In the genomic region with DNA sequence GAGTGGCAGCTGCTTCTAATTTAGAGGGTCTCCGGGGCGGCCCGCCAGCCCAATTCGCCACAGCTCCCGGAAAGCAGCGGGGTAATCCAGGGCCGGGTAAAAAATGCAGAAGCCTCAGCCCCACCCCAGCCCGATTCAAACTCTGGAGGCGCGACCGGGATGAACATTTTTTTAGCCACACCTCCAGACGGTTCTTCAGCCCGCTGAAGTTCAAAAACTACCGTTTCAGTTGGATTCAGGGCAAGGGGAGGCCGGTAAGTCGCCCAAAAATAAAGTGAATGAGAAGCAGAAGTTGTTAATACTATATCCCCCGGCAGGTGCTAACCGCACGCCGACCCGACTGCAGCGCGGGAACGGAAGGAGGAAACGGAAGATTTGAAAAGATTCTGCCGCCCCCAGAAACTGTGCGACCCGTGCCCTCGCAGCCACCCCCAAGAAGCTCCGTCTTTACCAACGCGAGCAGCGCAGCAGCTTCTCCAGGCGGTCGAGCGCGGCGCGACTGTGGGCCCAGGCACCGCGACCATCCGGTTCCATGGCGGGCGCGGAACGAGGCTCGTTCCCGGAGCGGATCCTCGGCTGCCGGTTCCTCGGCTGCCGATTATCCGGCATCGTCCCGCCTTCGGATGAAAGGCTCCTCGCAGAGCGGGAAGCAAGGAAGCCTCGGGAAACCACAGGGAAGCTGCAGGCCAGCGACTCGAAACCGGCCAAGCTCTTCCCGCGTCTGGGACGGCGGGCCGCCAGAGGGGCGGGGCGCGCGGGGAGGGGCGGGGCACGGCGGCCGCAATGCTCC, we compare ENCODE assay signal across 8 cellular contexts. TPM values are rescaled to one million over a fixed set of nuclear protein-coding genes. Genes with fewer than 3 reads are reported as not detected.
DNase-seq lines count a peak whose midpoint lies in the region; ATAC-seq, FAIRE-seq and TF ChIP-seq lines count a peak whose summit lies in the region.

Gene BARD1 (minus strand): TSS at position 723 of the 790 bp plus-strand sequence. CDS start 114 bp downstream, at position 609.

- no peak within 1 kb of the TSS for H3K23ac ChIP-seq in H1 (ENCODE audit: insufficient read length)

- peak within 1 kb of the TSS; percentile 83 for H3K18ac ChIP-seq in H1 (ENCODE audit: extremely low read depth, low read length)

- peak; percentile 64 for DNase-seq in NCI-H345 (lab: John Stamatoyannopoulos, UW)
- DNase-seq in activated CD4-positive, alpha-beta T cell treated with anti-CD3 and anti-CD28 coated beads, Interleukin-2, amount 50 U/mL, for 4 hours: peak; percentile 42
- peak in 1 of 2 experiments; percentile 57 for DNase-seq in H1 (ENCODE audit: low read depth in 1 of 2, low spot score in 2 of 2)
- peak; percentile 42 for DNase-seq in stimulated activated CD8-positive, alpha-beta memory T cell treated with anti-CD3 and anti-CD28 coated beads, Interleukin-4, amount 100 ng/mL, for 24 hours (ENCODE audit: low read depth)

- ATAC-seq in GM18519 (IDR thresholded peaks at IDR 0.05; ENCODE audit: low FRiP score, unreplicated experiment): peak; percentile 9
- peak; percentile 14 for ATAC-seq in HG03039 (IDR thresholded peaks at IDR 0.05; ENCODE audit: unreplicated experiment)

- TF ChIP-seq RAD21 in H1 (IDR thresholded peaks at IDR 0.05 in 1 of 2, conservative IDR thresholded peaks at IDR 0.05 in 1 of 2; ENCODE audit: low read depth in 2 of 2, low read length in 2 of 2): no peak

- peak within 1 kb of the TSS; percentile 90 for H2BK5ac ChIP-seq in H1 (ENCODE audit: low read depth, low read length)

- peak within 1 kb of the TSS; percentile 76 for H3K27ac ChIP-seq in ACC112 (ENCODE audit: low read depth, low read length)
- H3K27ac ChIP-seq in H1 (ENCODE audit: low read depth, low read length): peak within 1 kb of the TSS; percentile 93
- peak within 1 kb of the TSS; percentile 55 for H3K27ac ChIP-seq in mesodermal cell (ENCODE audit: low read depth, low read length, severe bottlenecking)

- H3K4me1 ChIP-seq in ACC112 (ENCODE audit: control insufficient read depth, insufficient read depth, low read length, unreplicated experiment) (peaks cover 22% of the 10 kb centered on the region), H1 (replicated peaks in 1 of 4; ENCODE audit: control insufficient read depth in 3 of 4, insufficient read depth in 4 of 4, low read length in 3 of 4) (peaks cover 0 to 15% (median 12%) of the 10 kb centered on the region in 4 experiments; a peak in 5 of 7 replicates), mesodermal cell (ENCODE audit: control insufficient read depth, insufficient read depth, low read length, poor library complexity, severe bottlenecking) (peaks cover 10% of the 10 kb centered on the region)

- H2BK15ac ChIP-seq in H1 (ENCODE audit: low read length): peak within 1 kb of the TSS; percentile 46; the same call in 1 of the 2 replicates

- no peak for TF ChIP-seq CTCF in H1 (IDR thresholded peaks at IDR 0.05; ENCODE audit: control extremely low read depth in 1 of 3, insufficient read depth in 1 of 3, low read depth in 1 of 3, low read length in 3 of 3)

- no peak within 1 kb of the TSS for H3K4ac ChIP-seq in H1 (replicated peaks; ENCODE audit: insufficient read length, low read depth, low read length)

- H3K23me2 ChIP-seq in H1 (ENCODE audit: low read depth, low read length): peaks cover 6% of the 10 kb centered on the region; the same call in 1 of the 2 replicates

- peak within 1 kb of the TSS; percentile 80; the same call in 1 of the 2 replicates for H2BK12ac ChIP-seq in H1 (ENCODE audit: low read depth, low read length)

- H4K5ac ChIP-seq in H1 (ENCODE audit: insufficient read length, low read depth, low read length): peak within 1 kb of the TSS; percentile 91

- peak within 1 kb of the TSS; percentile 93 for H2AFZ ChIP-seq in ACC112 (ENCODE audit: low read length, unreplicated experiment)
- H2AFZ ChIP-seq in H1 (ENCODE audit: low read length): peak within 1 kb of the TSS; percentile 79

- H3K4me2 ChIP-seq in H1 (ENCODE audit: insufficient read depth in 1 of 2, low read depth in 2 of 2, low read length in 2 of 2): peak within 1 kb of the TSS; percentile 70 to 80

- H4K8ac ChIP-seq in H1 (ENCODE audit: extremely low read depth, insufficient read depth, low read length): peak within 1 kb of the TSS; percentile 100

- WGBS in H1 (ENCODE audit: extremely low coverage in 1 of 2, insufficient coverage in 1 of 2, insufficient read length in 1 of 2, insufficient replicate concordance in 2 of 2, low coverage in 1 of 2, low lambda C conversion rate in 2 of 2, missing lambda C conversion rate in 1 of 2), 2 experiments: 1% methylated on average over 63 of the region's 76 CpGs; no CpG with 5 or more reads in 1 of the 2 experiments
- WGBS in mesodermal cell (ENCODE audit: insufficient coverage in 2 of 2), 2 experiments: 0% methylated on average over 58 to 60 of the region's 76 CpGs

- POLR2A ChIA-PET in H1 (lab: Charles Lee; ENCODE audit: partially characterized antibody): interaction anchor here (0.8 to 1.5 kb wide), 4 partner anchors 9 to 49 kb away, joined by 3 read pairs; no protein-coding TSS in a partner anchor

- peaks cover 47% of the 10 kb centered on the region for H3K79me2 ChIP-seq in ACC112 (ENCODE audit: control insufficient read depth, insufficient read depth, low read length, unreplicated experiment)
- H3K79me2 ChIP-seq in H1 (ENCODE audit: control insufficient read depth in 1 of 2, insufficient read depth in 2 of 2, low read length in 2 of 2): peaks cover 17 to 43% of the 10 kb centered on the region in 2 experiments

- H3K14ac ChIP-seq in H1 (ENCODE audit: insufficient read length): no peak within 1 kb of the TSS

- no peak for FAIRE-seq in H1 (lab: Jason Lieb, UNC)

- H3K4me3 ChIP-seq in ACC112 (ENCODE audit: low read depth, low read length): peak within 1 kb of the TSS; percentile 79
- peak within 1 kb of the TSS; percentile 77 to 87 (median 81) for H3K4me3 ChIP-seq in H1 (ENCODE audit: extremely low read depth in 1 of 4, insufficient read depth in 2 of 4, low read depth in 3 of 4, low read length in 4 of 4)
- peak within 1 kb of the TSS; percentile 76 for H3K4me3 ChIP-seq in mesodermal cell (ENCODE audit: extremely low read depth, insufficient read depth, low read length, poor library complexity, severe bottlenecking)

- H3K79me1 ChIP-seq in H1 (ENCODE audit: low read depth, low read length): no peaks in the 10 kb centered on the region; the same call in 1 of the 2 replicates

- no peak for TF ChIP-seq EP300 in H1 (IDR thresholded peaks at IDR 0.05; ENCODE audit: borderline replicate concordance in 1 of 2, low read depth in 2 of 2, low read length in 2 of 2)

- H3K9me3 ChIP-seq in H1 (ENCODE audit: insufficient read depth in 2 of 2, low read depth in 1 of 2, low read length in 1 of 2): no peaks in the 10 kb centered on the region
- no peaks in the 10 kb centered on the region for H3K9me3 ChIP-seq in mesodermal cell (ENCODE audit: control insufficient read depth, low read length)

- no peak within 1 kb of the TSS for H2BK120ac ChIP-seq in H1 (replicated peaks; ENCODE audit: low read depth, low read length)

- H3K9ac ChIP-seq in H1 (replicated peaks in 1 of 4; ENCODE audit: extremely low read depth in 1 of 4, low read depth in 3 of 4, low read length in 3 of 4): peak within 1 kb of the TSS; percentile 86 to 93 (median 92)

- TF ChIP-seq POLR2A in H1 (IDR thresholded peaks at IDR 0.05; ENCODE audit: control extremely low read depth in 1 of 2, low read depth in 2 of 2, low read length in 2 of 2): peak; percentile 33 to 66

- H3K36me3 ChIP-seq in ACC112 (ENCODE audit: insufficient read depth, low read length) (no peaks in the 10 kb centered on the region), H1 (ENCODE audit: control insufficient read depth in 2 of 4, insufficient read depth in 4 of 4, low read length in 3 of 4) (0 out of 8 replicates have a peak, but pooled peaks cover 0 to 3% (median 0%) of the 10 kb centered on the region in 4 experiments), mesodermal cell (ENCODE audit: control insufficient read depth, insufficient read depth, low read length) (peaks cover 5% of the 10 kb centered on the region)

- H4K91ac ChIP-seq in H1 (replicated peaks; ENCODE audit: insufficient read length, low read length): peak within 1 kb of the TSS; percentile 70

- H3K27me3 ChIP-seq in ACC112 (ENCODE audit: insufficient read depth, low read length): no peaks in the 10 kb centered on the region
- peaks cover 0 to 3% (median 0%) of the 10 kb centered on the region in 4 experiments; a peak in 3 of 7 replicates for H3K27me3 ChIP-seq in H1 (replicated peaks in 1 of 4; ENCODE audit: control insufficient read depth in 3 of 4, extremely low read depth in 1 of 4, insufficient read depth in 3 of 4, low read length in 3 of 4)

- CTCF ChIA-PET in H1 (lab: Charles Lee; ENCODE audit: partially characterized antibody): interaction anchor here (1.8 kb wide), 1 partner anchor 22 kb away, joined by 5 read pairs; no protein-coding TSS in a partner anchor

- peak within 1 kb of the TSS; percentile 73 for H3K56ac ChIP-seq in H1 (replicated peaks; ENCODE audit: insufficient read length, low read depth, low read length)

- H2AK5ac ChIP-seq in H1 (ENCODE audit: low read depth, low read length): no peak within 1 kb of the TSS

- no peak within 1 kb of the TSS for H2BK20ac ChIP-seq in H1 (ENCODE audit: low read length)

- H4K20me1 ChIP-seq in H1 (replicated peaks in 1 of 2; ENCODE audit: control insufficient read depth in 1 of 2, insufficient read depth in 2 of 2, low read length in 2 of 2): peaks cover 5 to 6% of the 10 kb centered on the region in 2 experiments

TF ChIP-seq in H1, 55 proteins besides CTCF, POLR2A, EP300 and RAD21 (continues in another document):
- TF ChIP-seq RXRA (IDR thresholded peaks at IDR 0.05; ENCODE audit: insufficient read depth, low read depth, low read length) (no peak), GABPA (IDR thresholded peaks at IDR 0.05; ENCODE audit: borderline replicate concordance, insufficient read depth, low read length) (no peak), TEAD4 (IDR thresholded peaks at IDR 0.05; ENCODE audit: low read depth, low read length) (no peak), KDM1A (IDR thresholded peaks at IDR 0.05; ENCODE audit: borderline replicate concordance, low read length) (no peak), SP4 (IDR thresholded peaks at IDR 0.05; ENCODE audit: low read length) (no peak; the same call in 1 of the 2 replicates)

RNA-seq across cellular contexts. Expression of gene BARD1, which starts in this region (rescaled TPM):
- total RNA-seq in H1 (2021; fragmentation: NEBNext Ultra II Directional; extraction: Animal tissue kit (Norgen Biotek cat#: 25700)): 29.8 and 32.3 TPM in 2 replicates
- polyA plus RNA-seq in H1 (2011; rRNA removed): 11.1 and 12.1 TPM in 2 replicates
- 9.7 TPM for polyA plus RNA-seq in H1 (2011; cell fraction: cytosol; rRNA removed)
- 21.5 TPM for polyA plus RNA-seq in H1 (2011; cell fraction: nucleus; rRNA removed)
- polyA plus RNA-seq in H1 (2012, experiment 1 of 2): 12.7 to 18.9 TPM (median 15.8 TPM) in 4 replicates
- polyA plus RNA-seq in H1 (2012, experiment 2 of 2): 1.0 TPM
- polyA plus RNA-seq in H1 (2013, experiment 1 of 2): 28.2 TPM
- 29.2 TPM for polyA plus RNA-seq in H1 (2013, experiment 2 of 2)
- polyA minus RNA-seq in H1 (2011; rRNA and poly(A)+ RNA removed): 66.5 and 83.2 TPM in 2 replicates
- polyA minus RNA-seq in H1 (2011; cell fraction: cytosol; rRNA and poly(A)+ RNA removed): 35.2 TPM
- 113 TPM for polyA minus RNA-seq in H1 (2011; cell fraction: nucleus; rRNA and poly(A)+ RNA removed)
- 10.2 TPM for polyA plus RNA-seq in mesodermal cell (2013, experiment 1 of 2)
- polyA plus RNA-seq in mesodermal cell (2013, experiment 2 of 2): 23.5 TPM
